ENCODE assay signal across 8 cellular contexts in genomic region chr19:9792191-9793050, GRCh38. TPM values are rescaled to one million over a fixed set of nuclear protein-coding genes. Genes with fewer than 3 reads are reported as not detected.
A peak's percentile ranks its signal among the peaks of the same experiment; 100 is the strongest.
DNase-seq lines count a peak whose midpoint lies in the region; ATAC-seq and TF ChIP-seq lines count a peak whose summit lies in the region.

No MANE protein-coding gene starts in this region.

- intact Hi-C loops in left cardiac atrium (cut with DNase I): loop anchor here (5.0 to 10.0 kb wide), 2 partner anchors 170 to 468 kb away; partner anchors contain the start of genes ZNF559 (in 1 of the 2) and ZNF561 (in 1 of the 2)
- intact Hi-C loops in thyroid gland (cut with DNase I): loop anchor here (1.0 to 10.0 kb wide), 2 partner anchors 27 to 468 kb away; partner anchors contain the start of genes FBXL12 and ZNF559

- peak overlapping the region; percentile 66 for H4K8ac ChIP-seq in trophoblast cell (ENCODE audit: low read depth, low read length)

- H3K79me1 ChIP-seq in trophoblast cell (ENCODE audit: low read length): peaks cover 6% of the 10 kb centered on the region

- peak overlapping the region; percentile 71 for H2BK5ac ChIP-seq in trophoblast cell (ENCODE audit: low read depth, low read length, poor library complexity)

- peak overlapping the region; percentile 2 for H3K9ac ChIP-seq in trophoblast cell (ENCODE audit: low read length)

- peak overlapping the region; percentile 1 for H2AK5ac ChIP-seq in trophoblast cell (ENCODE audit: low read length)

- H3K27ac ChIP-seq in angular gyrus (ENCODE audit: low read depth, low read length): peak overlapping the region; percentile 98
- H3K27ac ChIP-seq in trophoblast cell (ENCODE audit: low read depth, low read length): peak overlapping the region; percentile 83
- H3K27ac ChIP-seq in thyroid gland: peak overlapping the region; percentile 90 to 96 (median 93)

- H3K36me3 ChIP-seq in trophoblast cell (ENCODE audit: control insufficient read depth in 1 of 2, insufficient read depth in 2 of 2, low read length in 2 of 2) (no peaks in the 10 kb centered on the region), thyroid gland (no peaks in the 10 kb centered on the region)

- no peak for TF ChIP-seq CTCF in thyroid gland (IDR thresholded peaks at IDR 0.05)

- peak overlapping the region; percentile 22 for H4K12ac ChIP-seq in trophoblast cell (ENCODE audit: low read depth, low read length)

- peak overlapping the region; percentile 27 for H2BK120ac ChIP-seq in trophoblast cell (ENCODE audit: insufficient read depth, low read length, poor library complexity)

- H3K27me3 ChIP-seq in trophoblast cell (ENCODE audit: insufficient read depth, low read length): no peaks in the 10 kb centered on the region
- no peaks in the 10 kb centered on the region for H3K27me3 ChIP-seq in thyroid gland

- ATAC-seq in GM21529 (IDR thresholded peaks at IDR 0.05; ENCODE audit: unreplicated experiment) (peak; percentile 38), left cardiac atrium (peak; percentile 81 to 82)

- H3K9me3 ChIP-seq in trophoblast cell (ENCODE audit: insufficient read depth, low read depth, low read length) (no peaks in the 10 kb centered on the region), thyroid gland (no peaks in the 10 kb centered on the region)

- no peak overlapping the region for H3K23ac ChIP-seq in trophoblast cell (ENCODE audit: low read length)

- DNase-seq in AG20443 (ENCODE audit: low spot score) (peak; percentile 94), NCI-H1436 treated with DMSO at 0.1 percent for 48 hours (lab: John Stamatoyannopoulos, UW) (peak; percentile 19), T-helper 2 cell (peak; percentile 82 to 96 (median 91)), left cardiac atrium (peak; percentile 95), trophoblast cell (peak; percentile 76 to 80), thyroid gland (peak; percentile 96 to 97)

- H3K79me2 ChIP-seq in trophoblast cell (ENCODE audit: control insufficient read depth, insufficient read depth, low read length, poor library complexity): peaks cover 2% of the 10 kb centered on the region

- H4K91ac ChIP-seq in trophoblast cell (ENCODE audit: low read depth, low read length): peak overlapping the region; percentile 67

- H2BK12ac ChIP-seq in trophoblast cell (ENCODE audit: low read length): no peak overlapping the region

- WGBS in trophoblast cell (ENCODE audit: extremely low coverage, insufficient coverage, insufficient read length): no CpG with 5 or more reads among the region's 71 CpGs
- WGBS in thyroid gland, 2 donors: 1 to 5% methylated on average over 25 to 36 of the region's 71 CpGs

- peak in 1 of 2 donors; percentile 39 for TF ChIP-seq POLR2A in thyroid gland (IDR thresholded peaks at IDR 0.05)

- peak overlapping the region; percentile 33 for H3K4ac ChIP-seq in trophoblast cell (ENCODE audit: low read depth, low read length)

- peak overlapping the region; percentile 49 for H3K14ac ChIP-seq in trophoblast cell (ENCODE audit: low read length)

- H3K4me1 ChIP-seq in trophoblast cell (ENCODE audit: control insufficient read depth in 1 of 2, insufficient read depth in 2 of 2, low read length in 2 of 2): peaks cover 0 to 3% of the 10 kb centered on the region in 2 experiments
- peaks cover 6 to 11% of the 10 kb centered on the region in 2 donors for H3K4me1 ChIP-seq in thyroid gland

- peak overlapping the region; percentile 77 for H3K4me3 ChIP-seq in trophoblast cell (ENCODE audit: low read depth, low read length)
- peak overlapping the region; percentile 56 to 69 (median 68) for H3K4me3 ChIP-seq in thyroid gland (replicated peaks in 1 of 3)

- H3K18ac ChIP-seq in trophoblast cell (ENCODE audit: low read length): peak overlapping the region; percentile 49

- peak overlapping the region; percentile 59 for H3K4me2 ChIP-seq in trophoblast cell (ENCODE audit: low read length)

- H2AFZ ChIP-seq in trophoblast cell (ENCODE audit: insufficient read depth, low read length, poor library complexity): peak overlapping the region; percentile 74

RNA-seq across cellular contexts. Expression of gene ZNF846, which starts 23.9 kb away (rescaled TPM):
- total RNA-seq in left cardiac atrium (10 to 100 TPM in 1 of 2 donors, 1 to 10 TPM in 1; 8.8 to 12.7 TPM), thyroid gland (10 to 100 TPM; 12.1 to 24.4 (median 19.3) TPM)
- 6.0 and 6.3 TPM in 2 replicates for polyA plus RNA-seq in trophoblast cell (2013)

RNA-seq across cellular contexts. Expression of gene FBXL12, which starts 26.5 kb away (rescaled TPM):
- total RNA-seq in left cardiac atrium (10 to 100 TPM; 12.8 to 14.5 TPM), thyroid gland (10 to 100 TPM; 16.7 to 37.1 (median 20.7) TPM)
- 30.8 and 31.5 TPM in 2 replicates for polyA plus RNA-seq in trophoblast cell (2013)

RNA-seq across cellular contexts. Expression of gene UBL5, which starts 35.3 kb away (rescaled TPM):
- total RNA-seq in left cardiac atrium (100 to 1,000 TPM; 414 to 466 TPM), thyroid gland (100 to 1,000 TPM; 141 to 743 (median 475) TPM)
- polyA plus RNA-seq in trophoblast cell (2013): 314 and 343 TPM in 2 replicates

RNA-seq across cellular contexts. Expression of gene PIN1, which starts 42.7 kb away (rescaled TPM):
- total RNA-seq in left cardiac atrium (10 to 100 TPM; 73.7 to 74.9 TPM), thyroid gland (10 to 100 TPM; 50.0 to 98.0 (median 72.3) TPM)
- polyA plus RNA-seq in trophoblast cell (2013): 45.0 and 50.2 TPM in 2 replicates

Comparison
In these comparisons a context has a peak if more than half of its experiments do, and no peak if none do; other contexts are left out.
1. Peak in every context shown above with its lines: DNase-seq, ATAC-seq, H3K4me3 ChIP-seq and H3K27ac ChIP-seq.
2. DNase-seq: peak in every context shown above with its lines; median percentile 96 in thyroid gland; 95 in left cardiac atrium; 94 in AG20443; 91 in T-helper 2 cell; 78 in trophoblast cell; 19 in NCI-H1436 treated with DMSO at 0.1 percent for 48 hours.